Comparison of ENCODE assay signal across 21 cellular contexts in the genomic region with DNA sequence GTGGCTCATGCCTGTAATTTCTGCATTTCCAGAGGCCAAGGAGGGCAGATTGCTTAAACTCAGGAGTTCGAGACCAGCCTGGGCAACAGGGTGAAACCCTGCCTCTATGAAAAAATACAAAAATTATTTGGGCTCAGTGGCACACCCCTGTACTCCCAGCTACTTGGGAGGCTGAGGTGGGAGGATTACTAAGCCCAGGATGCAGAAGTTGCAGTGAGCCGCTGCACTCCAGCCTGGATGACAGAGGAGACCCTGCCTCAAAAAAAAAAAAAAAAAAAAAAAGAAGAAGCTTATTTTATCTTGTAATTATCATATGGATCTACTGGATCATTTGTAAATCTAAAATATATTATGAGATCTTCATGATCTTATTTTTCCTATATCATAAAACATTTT.
DNase-seq lines count a peak whose midpoint lies in the region; ATAC-seq and TF ChIP-seq lines count a peak whose summit lies in the region.
"Had no signal": no experiment of that assay in that cellular context is flagged by ENCODE, and none has a peak within 500 bp of the region (broad histone marks: within the 10 kb centered on the region; RNA-seq: fewer than 3 reads in every experiment).

No MANE protein-coding gene starts in this region.

- H3K4me3 ChIP-seq in BLaER1, result no peak overlapping the region
- peak overlapping the region in 1 of 2 experiments; percentile 3; a peak in 1 of 4 replicates for H3K4me3 ChIP-seq in HCT116 (replicated peaks in 1 of 2; ENCODE audit: low read depth in 1 of 2, low read length in 2 of 2)
- no peak overlapping the region for H3K4me3 ChIP-seq in SU-DHL-6 (ENCODE audit: insufficient read depth, low read length, poor library complexity, severe bottlenecking)
- H3K4me3 ChIP-seq: cardiac muscle cell, gastrocnemius medialis, upper lobe of right lung had no signal

- H3K27me3 Mint-ChIP-seq in immature natural killer cell (ENCODE audit: low read depth in 3 of 3), result peaks cover 6 to 13% (median 6%) of the 10 kb centered on the region in 3 donors

- H3K4me1 Mint-ChIP-seq in immature natural killer cell, result peaks cover 51 to 55% of the 10 kb centered on the region in 2 donors

- ATAC-seq in HCT116 (no peak), GM18861 (IDR thresholded peaks at IDR 0.05; ENCODE audit: unreplicated experiment) (no peak), HG03095 (IDR thresholded peaks at IDR 0.05; ENCODE audit: unreplicated experiment) (no peak), GM19452 (IDR thresholded peaks at IDR 0.05; ENCODE audit: unreplicated experiment) (no peak)
- ATAC-seq: esophagus mucosa; gastrocnemius medialis; naive thymus-derived CD8-positive, alpha-beta T cell; upper lobe of right lung had no signal

- no peak overlapping the region for H3K9ac ChIP-seq in BLaER1
- no peak overlapping the region for H3K9ac ChIP-seq in HCT116 (ENCODE audit: low read length)
- peak overlapping the region; percentile 35; the same call in 1 of the 2 replicates for H3K9ac ChIP-seq in SU-DHL-6 (ENCODE audit: low read length)

- H3K4me1 ChIP-seq in BLaER1 (peaks cover 92% of the 10 kb centered on the region), HCT116 (ENCODE audit: control insufficient read depth in 1 of 2, insufficient read depth in 2 of 2, low read length in 2 of 2) (peaks cover 53 to 57% of the 10 kb centered on the region in 2 experiments)
- H3K4me1 ChIP-seq: BE2C, gastrocnemius medialis had no signal

- H3K27ac Mint-ChIP-seq in immature natural killer cell, result peak overlapping the region; percentile 79 to 93 (median 90)
- H3K27ac Mint-ChIP-seq: memory B cell had no signal

- H2AFZ ChIP-seq in HCT116 (ENCODE audit: low read depth, low read length, poor library complexity, severe bottlenecking) (no peak overlapping the region), SU-DHL-6 (ENCODE audit: low read depth, low read length, severe bottlenecking) (no peak overlapping the region)

- H3F3A ChIP-seq in SU-DHL-6 (ENCODE audit: insufficient read depth), result peaks cover 8% of the 10 kb centered on the region; the same call in 1 of the 2 replicates

- H3K9me2 ChIP-seq in HCT116 (ENCODE audit: insufficient read depth) (no peaks in the 10 kb centered on the region), SU-DHL-6 (replicated peaks; ENCODE audit: insufficient read depth, low read length) (no peaks in the 10 kb centered on the region)

- H4K20me1 ChIP-seq in BLaER1 (peaks cover 16% of the 10 kb centered on the region; the same call in 1 of the 2 replicates), HCT116 (ENCODE audit: insufficient read depth) (no peaks in the 10 kb centered on the region), SU-DHL-6 (ENCODE audit: low read depth, low read length) (no peaks in the 10 kb centered on the region)

- H3K36me3 ChIP-seq in BLaER1 (no peaks in the 10 kb centered on the region), HCT116 (ENCODE audit: control insufficient read depth in 1 of 2, insufficient read depth in 2 of 2, low read length in 2 of 2) (no peaks in the 10 kb centered on the region), SU-DHL-6 (ENCODE audit: low read length) (no peaks in the 10 kb centered on the region)
- H3K36me3 ChIP-seq: BE2C, cardiac muscle cell, gastrocnemius medialis, upper lobe of right lung had no signal

- H3K27ac ChIP-seq in BLaER1 (no peak overlapping the region), HCT116 (ENCODE audit: low read depth, low read length) (peak overlapping the region; percentile 22; the same call in 1 of the 2 replicates), SU-DHL-6 (ENCODE audit: low read depth, low read length) (peak overlapping the region; percentile 83)
- H3K27ac ChIP-seq: cardiac muscle cell, gastrocnemius medialis, upper lobe of right lung had no signal

- peaks cover 0 to under 1% (median 0%) of the 10 kb centered on the region in 3 donors for H3K36me3 Mint-ChIP-seq in immature natural killer cell
- H3K36me3 Mint-ChIP-seq: memory B cell had no signal

- H3K4me2 ChIP-seq in BLaER1, result peak overlapping the region; percentile 83
- H3K4me2 ChIP-seq in HCT116 (ENCODE audit: low read length), result peak overlapping the region; percentile 58
- H3K4me2 ChIP-seq in SU-DHL-6 (ENCODE audit: low read depth, low read length, poor library complexity, severe bottlenecking), result peak overlapping the region; percentile 47

- H3K27me3 ChIP-seq in BLaER1 (no peaks in the 10 kb centered on the region), HCT116 (ENCODE audit: insufficient read depth, low read length) (no peaks in the 10 kb centered on the region), SU-DHL-6 (ENCODE audit: low read length) (no peaks in the 10 kb centered on the region)
- H3K27me3 ChIP-seq: BE2C, cardiac muscle cell, gastrocnemius medialis, upper lobe of right lung had no signal

- POLR2A ChIA-PET in HCT116 (lab: Charles Lee), result interaction anchor here (0.6 to 1.4 kb wide), 2 partner anchors 57 to 97 kb away, joined by 3 to 4 read pairs; no protein-coding TSS in a partner anchor

- H3K4me3 Mint-ChIP-seq in immature natural killer cell, result peak overlapping the region in 1 of 5 donors; percentile 80
- H3K4me3 Mint-ChIP-seq: memory B cell had no signal

- intact Hi-C loops in HCT116 (cut with micrococcal nuclease), result loop anchor here (5.0 kb wide), 2 partner anchors 70 to 95 kb away; a partner anchor contains a TSS

- H3K9me3 ChIP-seq in BLaER1 (0 out of 2 replicates have a peak, but pooled peaks cover 3% of the 10 kb centered on the region), HCT116 (ENCODE audit: control insufficient read depth in 1 of 2, insufficient read depth in 1 of 2, low read depth in 1 of 2, low read length in 2 of 2) (no peaks in the 10 kb centered on the region), SU-DHL-6 (ENCODE audit: insufficient read depth, low read length) (no peaks in the 10 kb centered on the region)
- H3K9me3 ChIP-seq: BE2C, gastrocnemius medialis, upper lobe of right lung had no signal

- H3K9me3 Mint-ChIP-seq in immature natural killer cell, result no peaks in the 10 kb centered on the region
- H3K9me3 Mint-ChIP-seq: memory B cell; naive thymus-derived CD8-positive, alpha-beta T cell had no signal

- no peak for TF ChIP-seq RAD21 in HCT116 (IDR thresholded peaks at IDR 0.05; ENCODE audit: low read depth)

- RAD21 ChIA-PET in HCT116 (lab: Charles Lee; ENCODE audit: low non-redundant PET in 1 of 2, low total read pairs in 2 of 2, uncharacterized antibody in 2 of 2, unreplicated experiment in 2 of 2), result interaction anchor here (0.6 to 1.1 kb wide), 4 partner anchors 64 to 97 kb away, joined by 3 to 7 read pairs (median 4); no protein-coding TSS in a partner anchor

- DNase-seq in HCT116 (ENCODE audit: low read depth, low spot score) (no peak), immature natural killer cell (no peak), NOMO-1 (lab: John Stamatoyannopoulos, UW; ENCODE audit: unreplicated experiment in 2 of 2) (no peak)
- DNase-seq: activated CD4-positive, alpha-beta T cell treated with anti-CD3 and anti-CD28 coated beads, Interleukin-2, amount 50 U/mL, for 4 hours; activated T-cell treated with anti-CD3 and anti-CD28 coated beads, Interleukin-2, amount 50 U/mL, for 48 hours; BE2C; DMS 273 treated with DMSO at 0.1 percent for 48 hours; gastrocnemius medialis; naive thymus-derived CD8-positive, alpha-beta T cell; NCI-H1930; NCI-H446; posterior cingulate gyrus; upper lobe of right lung had no signal

- no peak for TF ChIP-seq POLR2A in HCT116 (IDR thresholded peaks at IDR 0.05; ENCODE audit: borderline replicate concordance, extremely low read depth, insufficient read depth, insufficient read length)

- TF ChIP-seq CTCF in HCT116 (IDR thresholded peaks at IDR 0.05 in 2 of 3, conservative IDR thresholded peaks at IDR 0.05 in 1 of 3; ENCODE audit: borderline replicate concordance in 1 of 3, insufficient read depth in 1 of 3, low read depth in 2 of 3, low read length in 2 of 3) (no peak), SU-DHL-6 (IDR thresholded peaks at IDR 0.05; ENCODE audit: insufficient read depth, low read length, poor library complexity, severe bottlenecking) (no peak)

- CTCF ChIA-PET in HCT116 (lab: Charles Lee), result interaction anchor here (1.0 kb wide), 1 partner anchor 64 kb away, joined by 3 read pairs; no protein-coding TSS in a partner anchor

- H3K79me2 ChIP-seq in HCT116 (ENCODE audit: insufficient read depth, low read length) (no peaks in the 10 kb centered on the region), SU-DHL-6 (ENCODE audit: insufficient read depth, low read length) (no peaks in the 10 kb centered on the region)

- no TSS peak for BruUV-seq in HCT116 (replicated peaks; lab: Mats Ljungman, UMichigan)

TF ChIP-seq in HCT116, 20 proteins besides CTCF, POLR2A, EP300 and RAD21:
- TF ChIP-seq SP1 (IDR thresholded peaks at IDR 0.05; ENCODE audit: low read depth) (no peak), CBX3 (IDR thresholded peaks at IDR 0.05; ENCODE audit: low read depth) (no peak)
- TF ChIP-seq, protein P1, sequence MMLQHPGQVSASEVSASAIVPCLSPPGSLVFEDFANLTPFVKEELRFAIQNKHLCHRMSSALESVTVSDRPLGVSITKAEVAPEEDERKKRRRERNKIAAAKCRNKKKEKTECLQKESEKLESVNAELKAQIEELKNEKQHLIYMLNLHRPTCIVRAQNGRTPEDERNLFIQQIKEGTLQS (IDR thresholded peaks at IDR 0.05), result no peak
